12 cellular contexts compared by ENCODE assay signal in the genomic region with DNA sequence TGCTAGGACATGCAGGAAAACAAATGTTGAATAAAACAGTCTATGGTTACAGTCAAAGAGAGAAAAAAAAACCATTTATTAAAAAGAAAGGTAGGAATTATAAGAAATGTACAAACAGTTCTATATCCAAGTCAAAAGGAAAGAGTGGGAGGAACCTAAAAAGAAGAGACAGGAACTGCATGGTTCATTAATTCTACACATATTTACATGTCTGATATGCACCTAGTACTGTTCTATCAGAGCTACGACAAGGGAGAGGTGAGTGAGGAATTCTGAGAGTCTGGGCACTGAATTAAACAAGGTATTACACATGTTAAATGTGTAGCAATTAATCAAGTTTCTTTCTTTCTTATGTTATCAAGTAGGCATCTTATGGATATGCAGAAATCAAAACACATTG.
"Had no signal": no experiment of that assay in that cellular context is flagged by ENCODE, and none has a peak within 500 bp of the region (broad histone marks: within the 10 kb centered on the region; RNA-seq: fewer than 3 reads in every experiment).

No MANE protein-coding gene starts in this region.

- DNase-seq: activated CD4-positive, alpha-beta T cell treated with anti-CD3 and anti-CD28 coated beads, Interleukin-2, amount 50 U/mL, for 48 hours; activated gamma-delta T cell; colonic mucosa; endodermal cell; foreskin keratinocyte; head of caudate nucleus; left lung; mammary epithelial cell; stimulated activated CD4-positive, alpha-beta T cell treated with anti-CD3 and anti-CD28 coated beads, Interleukin-2, amount 100 ng/mL, for 24 hours; stimulated activated naive CD8-positive, alpha-beta T cell treated with anti-CD3 and anti-CD28 coated beads, Interleukin-15, Interleukin-2, amounts not matched to agents 100 U/mL and 50 U/mL, for 24 hours; uterus; WERI-Rb-1 had no signal

- ATAC-seq: foreskin keratinocyte; left lung; stimulated activated naive CD8-positive, alpha-beta T cell treated with anti-CD3 and anti-CD28 coated beads, Interleukin-15, Interleukin-2, amounts not matched to agents 100 U/mL and 50 U/mL, for 24 hours had no signal
